8 cellular contexts compared by ENCODE assay signal in genomic region chr9:75890541-75891276, GRCh38. TPM values are rescaled to one million over a fixed set of nuclear protein-coding genes. Genes with fewer than 3 reads are reported as not detected.
DNase-seq lines count a peak whose midpoint lies in the region; ATAC-seq, FAIRE-seq and TF ChIP-seq lines count a peak whose summit lies in the region.

Gene PCSK5, plus strand, starts transcription at chr9:75890673. Its CDS starts 509 bp downstream, at chr9:75891182.

- H3K4me3 ChIP-seq in H1 (ENCODE audit: extremely low read depth in 1 of 4, insufficient read depth in 2 of 4, low read depth in 3 of 4, low read length in 4 of 4) (peak within 1 kb of the TSS; percentile 77 to 86 (median 82)), mesenchymal stem cell (ENCODE audit: insufficient read depth in 1 of 2, low read depth in 1 of 2, low read length in 2 of 2) (peak within 1 kb of the TSS; percentile 74 to 91)

- TF ChIP-seq CTCF in H1 (IDR thresholded peaks at IDR 0.05; ENCODE audit: control extremely low read depth in 1 of 3, insufficient read depth in 1 of 3, low read depth in 1 of 3, low read length in 3 of 3) = peak in 2 of 3 experiments; percentile 1 to 19; a peak in 2 of 4 replicates

- H2AFZ ChIP-seq in H1 (ENCODE audit: low read length) = peak within 1 kb of the TSS; percentile 97
- peak within 1 kb of the TSS; percentile 52 for H2AFZ ChIP-seq in mesenchymal stem cell (ENCODE audit: low read depth, low read length)

- no peak within 1 kb of the TSS for H3K4ac ChIP-seq in H1 (replicated peaks; ENCODE audit: insufficient read length, low read depth, low read length)
- H3K4ac ChIP-seq in mesenchymal stem cell (ENCODE audit: low read depth in 1 of 2, low read length in 2 of 2) = peak within 1 kb of the TSS in 1 of 2 experiments; percentile 50

- H2AK5ac ChIP-seq in H1 (ENCODE audit: low read depth, low read length) (no peak within 1 kb of the TSS), mesenchymal stem cell (ENCODE audit: low read length, severe bottlenecking) (no peak within 1 kb of the TSS)

- CTCF ChIA-PET in H1 (lab: Charles Lee; ENCODE audit: partially characterized antibody) = interaction anchor here (0.6 to 1.7 kb wide), 5 partner anchors 10 to 474 kb away, joined by 3 to 5 read pairs (median 3); no protein-coding TSS in a partner anchor

- H2BK120ac ChIP-seq in H1 (replicated peaks; ENCODE audit: low read depth, low read length) (peak within 1 kb of the TSS; percentile 43), mesenchymal stem cell (ENCODE audit: low read depth, low read length) (peak within 1 kb of the TSS; percentile 42)

- H3K9me3 ChIP-seq in H1 (ENCODE audit: insufficient read depth in 2 of 2, low read depth in 1 of 2, low read length in 1 of 2) = no peaks in the 10 kb centered on the region
- H3K9me3 ChIP-seq in mesenchymal stem cell (ENCODE audit: control insufficient read depth, low read length) = no peaks in the 10 kb centered on the region

- TF ChIP-seq RAD21 in H1 (IDR thresholded peaks at IDR 0.05 in 1 of 2, conservative IDR thresholded peaks at IDR 0.05 in 1 of 2; ENCODE audit: low read depth in 2 of 2, low read length in 2 of 2) = peak; percentile 26 to 28; a peak in 3 of 4 replicates

- peak within 1 kb of the TSS; percentile 92 for H4K8ac ChIP-seq in H1 (ENCODE audit: extremely low read depth, insufficient read depth, low read length)
- H4K8ac ChIP-seq in mesenchymal stem cell (ENCODE audit: low read length) = peak within 1 kb of the TSS; percentile 49

- TF ChIP-seq POLR2A in H1 (IDR thresholded peaks at IDR 0.05; ENCODE audit: control extremely low read depth in 1 of 2, low read depth in 2 of 2, low read length in 2 of 2) = peak in 1 of 2 experiments; percentile 88; a peak in 2 of 3 replicates

- peaks cover 0 to 38% of the 10 kb centered on the region in 2 experiments; a peak in 3 of 4 replicates for H3K79me2 ChIP-seq in H1 (ENCODE audit: control insufficient read depth in 1 of 2, insufficient read depth in 2 of 2, low read length in 2 of 2)

- H3K56ac ChIP-seq in H1 (replicated peaks; ENCODE audit: insufficient read length, low read depth, low read length) = peak within 1 kb of the TSS; percentile 21

- H3K79me1 ChIP-seq in H1 (ENCODE audit: low read depth, low read length) (no peaks in the 10 kb centered on the region; the same call in 1 of the 2 replicates), mesenchymal stem cell (replicated peaks; ENCODE audit: low read length, poor library complexity, severe bottlenecking) (peaks cover 6% of the 10 kb centered on the region)

- POLR2A ChIA-PET in H1 (lab: Charles Lee; ENCODE audit: partially characterized antibody) = interaction anchor here (0.6 to 2.3 kb wide), 9 partner anchors 8 to 804 kb away, joined by 3 to 8 read pairs (median 3); no protein-coding TSS in a partner anchor

- H3K14ac ChIP-seq in H1 (ENCODE audit: insufficient read length) (no peak within 1 kb of the TSS), mesenchymal stem cell (ENCODE audit: low read length in 2 of 2) (no peak within 1 kb of the TSS)

- H3K27ac ChIP-seq in H1 (ENCODE audit: low read depth, low read length) (no peak within 1 kb of the TSS), mesenchymal stem cell (ENCODE audit: low read length, poor library complexity, severe bottlenecking) (peak within 1 kb of the TSS; percentile 75)

- H3K27me3 ChIP-seq in H1 (replicated peaks in 1 of 4; ENCODE audit: control insufficient read depth in 3 of 4, extremely low read depth in 1 of 4, insufficient read depth in 3 of 4, low read length in 3 of 4) (peaks cover 0 to 14% (median 5%) of the 10 kb centered on the region in 4 experiments; a peak in 4 of 7 replicates), mesenchymal stem cell (ENCODE audit: control insufficient read depth in 1 of 2, insufficient read depth in 1 of 2, low read length in 2 of 2) (peaks cover 4 to 21% of the 10 kb centered on the region in 2 experiments)

- DNase-seq in 8988T (peak; percentile 73), NCI-H774 (lab: John Stamatoyannopoulos, UW) (peak; percentile 63), H1 (ENCODE audit: low read depth in 1 of 2, low spot score in 2 of 2) (peak; percentile 77 to 88), mesenchymal stem cell (peak; percentile 96)
- peak; percentile 73 for DNase-seq in activated CD8-positive, alpha-beta memory T cell treated with anti-CD3 and anti-CD28 coated beads, Interleukin-2, amount 50 U/mL, for 1 hour (ENCODE audit: extremely low read depth)
- DNase-seq in stimulated activated CD4-positive, alpha-beta T cell treated with anti-CD3 and anti-CD28 coated beads, TNF-alpha, amount 100 ng/mL, for 4 hours (ENCODE audit: low read depth in 3 of 3) = peak; percentile 58 to 77 (median 64)

- peaks cover 4 to 17% (median 8%) of the 10 kb centered on the region in 4 experiments; a peak in 5 of 7 replicates for H3K4me1 ChIP-seq in H1 (replicated peaks in 1 of 4; ENCODE audit: control insufficient read depth in 3 of 4, insufficient read depth in 4 of 4, low read length in 3 of 4)
- peaks cover 16% of the 10 kb centered on the region for H3K4me1 ChIP-seq in mesenchymal stem cell (ENCODE audit: control insufficient read depth, insufficient read depth, low read depth, low read length)

- FAIRE-seq in H1 (lab: Jason Lieb, UNC) = no peak

- H2BK15ac ChIP-seq in H1 (ENCODE audit: low read length) (peak within 1 kb of the TSS; percentile 61; the same call in 1 of the 2 replicates), mesenchymal stem cell (ENCODE audit: low read depth, poor library complexity, severe bottlenecking) (peak within 1 kb of the TSS; percentile 52)

- H2BK5ac ChIP-seq in H1 (ENCODE audit: low read depth, low read length) (peak within 1 kb of the TSS; percentile 64; the same call in 1 of the 2 replicates), mesenchymal stem cell (ENCODE audit: low read depth, low read length, poor library complexity, severe bottlenecking) (no peak within 1 kb of the TSS)

- H4K20me1 ChIP-seq in H1 (replicated peaks in 1 of 2; ENCODE audit: control insufficient read depth in 1 of 2, insufficient read depth in 2 of 2, low read length in 2 of 2) = no peaks in the 10 kb centered on the region

- peak within 1 kb of the TSS; percentile 39 to 86 (median 52) for H3K9ac ChIP-seq in H1 (replicated peaks in 1 of 4; ENCODE audit: extremely low read depth in 1 of 4, low read depth in 3 of 4, low read length in 3 of 4)
- peak within 1 kb of the TSS; percentile 91 for H3K9ac ChIP-seq in mesenchymal stem cell (ENCODE audit: low read length)

- H4K91ac ChIP-seq in H1 (replicated peaks; ENCODE audit: insufficient read length, low read length) = no peak within 1 kb of the TSS
- peak within 1 kb of the TSS; percentile 67 for H4K91ac ChIP-seq in mesenchymal stem cell (ENCODE audit: low read length)

- no peak within 1 kb of the TSS for H2BK20ac ChIP-seq in H1 (ENCODE audit: low read length)

- peak within 1 kb of the TSS; percentile 22 for H4K5ac ChIP-seq in H1 (ENCODE audit: insufficient read length, low read depth, low read length)

- 0 out of 3 replicates have a peak, but pooled peaks of 1 of the 2 experiments have one; percentile 45 for TF ChIP-seq EP300 in H1 (IDR thresholded peaks at IDR 0.05; ENCODE audit: borderline replicate concordance in 1 of 2, low read depth in 2 of 2, low read length in 2 of 2)

- H3K18ac ChIP-seq in H1 (ENCODE audit: extremely low read depth, low read length) (0 out of 2 replicates have a peak within 1 kb of the TSS, but pooled peaks have one; percentile 4), mesenchymal stem cell (ENCODE audit: low read depth in 1 of 2, low read length in 2 of 2) (peak within 1 kb of the TSS; percentile 68 to 80)

- 2% methylated on average over 49 of the region's 79 CpGs; no CpG with 5 or more reads in 1 of the 2 experiments for WGBS in H1 (ENCODE audit: extremely low coverage in 1 of 2, insufficient coverage in 1 of 2, insufficient read length in 1 of 2, insufficient replicate concordance in 2 of 2, low coverage in 1 of 2, low lambda C conversion rate in 2 of 2, missing lambda C conversion rate in 1 of 2), 2 experiments
- WGBS in mesenchymal stem cell = under 1% methylated on average over 74 of the region's 79 CpGs

- H2BK12ac ChIP-seq in H1 (ENCODE audit: low read depth, low read length) (peak within 1 kb of the TSS; percentile 72; the same call in 1 of the 2 replicates), mesenchymal stem cell (ENCODE audit: low read length in 2 of 2) (peak within 1 kb of the TSS in 1 of 2 experiments; percentile 46)

- peak; percentile 90 for ATAC-seq in GM18868 (IDR thresholded peaks at IDR 0.05; ENCODE audit: unreplicated experiment)
- ATAC-seq in HG03432 (IDR thresholded peaks at IDR 0.05; ENCODE audit: unreplicated experiment) = peak; percentile 91

- H3K36me3 ChIP-seq in H1 (ENCODE audit: control insufficient read depth in 2 of 4, insufficient read depth in 4 of 4, low read length in 3 of 4) (no peaks in the 10 kb centered on the region), mesenchymal stem cell (ENCODE audit: control insufficient read depth in 1 of 2, insufficient read depth in 2 of 2, low read depth in 1 of 2, low read length in 2 of 2) (no peaks in the 10 kb centered on the region)

- peaks cover 22% of the 10 kb centered on the region for H3K23me2 ChIP-seq in H1 (ENCODE audit: low read depth, low read length)

- no peak within 1 kb of the TSS for H3K23ac ChIP-seq in H1 (ENCODE audit: insufficient read length)
- peak within 1 kb of the TSS in 1 of 2 experiments; percentile 90 for H3K23ac ChIP-seq in mesenchymal stem cell (ENCODE audit: low read length in 2 of 2)

- H3K4me2 ChIP-seq in H1 (ENCODE audit: insufficient read depth in 1 of 2, low read depth in 2 of 2, low read length in 2 of 2) (peak within 1 kb of the TSS; percentile 98), mesenchymal stem cell (ENCODE audit: low read length, poor library complexity, severe bottlenecking) (peak within 1 kb of the TSS; percentile 99)

RNA-seq across cellular contexts. Expression of gene PCSK5, which starts in this region (rescaled TPM):
- 10.1 and 10.7 TPM in 2 replicates for total RNA-seq in H1 (2021; fragmentation: NEBNext Ultra II Directional; extraction: Animal tissue kit (Norgen Biotek cat#: 25700))
- 5.5 and 5.6 TPM in 2 replicates for polyA plus RNA-seq in H1 (2011; rRNA removed)
- 6.2 TPM for polyA plus RNA-seq in H1 (2011; cell fraction: cytosol; rRNA removed)
- polyA plus RNA-seq in H1 (2011; cell fraction: nucleus; rRNA removed) = 13.1 TPM
- polyA plus RNA-seq in H1 (2012, experiment 1 of 2) = 6.2 to 7.1 TPM (median 6.7 TPM) in 4 replicates
- 1.4 TPM for polyA plus RNA-seq in H1 (2012, experiment 2 of 2)
- 12.4 TPM for polyA plus RNA-seq in H1 (2013, experiment 1 of 2)
- 11.5 TPM for polyA plus RNA-seq in H1 (2013, experiment 2 of 2)
- polyA minus RNA-seq in H1 (2011; rRNA and poly(A)+ RNA removed) = 22.7 and 25.9 TPM in 2 replicates
- 8.3 TPM for polyA minus RNA-seq in H1 (2011; cell fraction: cytosol; rRNA and poly(A)+ RNA removed)
- polyA minus RNA-seq in H1 (2011; cell fraction: nucleus; rRNA and poly(A)+ RNA removed) = 40.7 TPM
- polyA plus RNA-seq in mesenchymal stem cell (2013, experiment 1 of 2) = 2.5 TPM
- 2.6 TPM for polyA plus RNA-seq in mesenchymal stem cell (2013, experiment 2 of 2)
